8 cellular contexts compared by ENCODE assay signal in genomic region chr12:569803-570236, GRCh38.
DNase-seq lines count a peak whose midpoint lies in the region; FAIRE-seq lines count a peak whose summit lies in the region.

No MANE protein-coding gene starts in this region.

- H3K9ac ChIP-seq in SK-N-MC (ENCODE audit: insufficient read length) = peak overlapping the region; percentile 4

- peak overlapping the region; percentile 49 for H3K27ac ChIP-seq in KOPT-K1 (ENCODE audit: low read depth, low read length, poor library complexity, severe bottlenecking)
- no peak overlapping the region for H3K27ac ChIP-seq in SK-N-MC
- H3K27ac ChIP-seq in substantia nigra (ENCODE audit: low read depth, low read length, poor library complexity, severe bottlenecking) = peak overlapping the region; percentile 77

- no peak overlapping the region for H3K27ac Mint-ChIP-seq in activated naive CD4-positive, alpha-beta T cell treated with anti-CD3 and anti-CD28 coated beads, Interleukin-2, amount 10 ng/mL, durations not matched to agents 7 days and 5 days

- H3K4me1 Mint-ChIP-seq in activated naive CD4-positive, alpha-beta T cell treated with anti-CD3 and anti-CD28 coated beads, Interleukin-2, amount 10 ng/mL, durations not matched to agents 7 days and 5 days = peaks cover 78% of the 10 kb centered on the region

- peak; percentile 74 for FAIRE-seq in GM18507 (lab: Jason Lieb, UNC)

- H3K9me3 Mint-ChIP-seq in activated naive CD4-positive, alpha-beta T cell treated with anti-CD3 and anti-CD28 coated beads, Interleukin-2, amount 10 ng/mL, durations not matched to agents 7 days and 5 days = peaks cover 2% of the 10 kb centered on the region

- H3K27me3 Mint-ChIP-seq in activated naive CD4-positive, alpha-beta T cell treated with anti-CD3 and anti-CD28 coated beads, Interleukin-2, amount 10 ng/mL, durations not matched to agents 7 days and 5 days = peaks cover 3% of the 10 kb centered on the region

- H3K36me3 Mint-ChIP-seq in activated naive CD4-positive, alpha-beta T cell treated with anti-CD3 and anti-CD28 coated beads, Interleukin-2, amount 10 ng/mL, durations not matched to agents 7 days and 5 days = peaks cover 23% of the 10 kb centered on the region

- H3K36me3 ChIP-seq in KOPT-K1 (ENCODE audit: insufficient read depth, low read length) (no peaks in the 10 kb centered on the region), SK-N-MC (ENCODE audit: insufficient read depth, low read length) (no peaks in the 10 kb centered on the region)

- H3K4me3 Mint-ChIP-seq in activated naive CD4-positive, alpha-beta T cell treated with anti-CD3 and anti-CD28 coated beads, Interleukin-2, amount 10 ng/mL, durations not matched to agents 7 days and 5 days = peak overlapping the region; percentile 78

- H3K9me3 ChIP-seq in KOPT-K1 (ENCODE audit: insufficient read depth, low read length, poor library complexity, severe bottlenecking) (no peaks in the 10 kb centered on the region), SK-N-MC (ENCODE audit: low read depth, low read length) (no peaks in the 10 kb centered on the region)

- H3K4me3 ChIP-seq in SK-N-MC = peak overlapping the region; percentile 80

- DNase-seq in 8988T (peak; percentile 87), GM18507 (ENCODE audit: extremely low spot score, insufficient read length, low read depth) (peak; percentile 90), SK-N-MC (ENCODE audit: low read depth, low spot score) (no peak), germinal center (ENCODE audit: low spot score) (peak; percentile 93), nucleus accumbens (lab: John Stamatoyannopoulos, UW) (peak in 51 of 56 donors; percentile 19 to 92 (median 69)), substantia nigra (lab: John Stamatoyannopoulos, UW) (peak in 47 of 49 donors; percentile 27 to 88 (median 71))
- peak; percentile 90 for DNase-seq in activated naive CD4-positive, alpha-beta T cell treated with anti-CD3 and anti-CD28 coated beads, Interleukin-2, amount 10 ng/mL, durations not matched to agents 7 days and 5 days

- CTCF ChIA-PET in activated naive CD4-positive, alpha-beta T cell treated with anti-CD3 and anti-CD28 coated beads, Interleukin-2, amount 10 ng/mL, durations not matched to agents 7 days and 5 days (lab: Charles Lee) = interaction anchor here (0.6 to 7.6 kb wide), 19 partner anchors 9 to 1032 kb away, joined by 3 to 72 read pairs (median 3); partner anchors contain the start of gene RAD52
